In genomic region chr6:99520855-99521556, GRCh38 we compare ENCODE assay signal across 8 cellular contexts. TPM values are rescaled to one million over a fixed set of nuclear protein-coding genes. Genes with fewer than 3 reads are reported as not detected.
DNase-seq lines count a peak whose midpoint lies in the region; ATAC-seq and TF ChIP-seq lines count a peak whose summit lies in the region.

No MANE protein-coding gene starts in this region.

- H3K4me1 Mint-ChIP-seq in CD14-positive monocyte = peaks cover 11% of the 10 kb centered on the region

- no peaks in the 10 kb centered on the region for H3K9me3 Mint-ChIP-seq in CD14-positive monocyte

- no peaks in the 10 kb centered on the region for H3K36me3 Mint-ChIP-seq in CD14-positive monocyte

- peak overlapping the region; percentile 97 for H3K4me3 ChIP-seq in choroid plexus epithelial cell (ENCODE audit: low read depth, low read length)

- H3K4me3 Mint-ChIP-seq in CD14-positive monocyte = peak overlapping the region; percentile 100

- DNase-seq in CD14-positive monocyte (ENCODE audit: low spot score) = peak; percentile 85
- DNase-seq in GM19240 (ENCODE audit: insufficient read length, low spot score) = peak; percentile 35
- peak; percentile 71 for DNase-seq in NCI-H510A treated with DMSO at 0.1 percent for 48 hours (lab: John Stamatoyannopoulos, UW)
- DNase-seq in activated CD4-positive, alpha-beta T cell treated with anti-CD3 and anti-CD28 coated beads for 4 hours = peak; percentile 58 to 62
- peak; percentile 90 for DNase-seq in choroid plexus epithelial cell (ENCODE audit: low read depth)
- peak; percentile 46 to 53 for DNase-seq in stimulated activated CD4-positive, alpha-beta T cell treated with anti-CD3 and anti-CD28 coated beads, Interleukin-1b, Interleukin-23, amount 100 ng/mL, for 4 hours (ENCODE audit: low read depth in 2 of 2)

- peaks cover 7 to 20% (median 18%) of the 10 kb centered on the region in 3 donors for H3K27me3 Mint-ChIP-seq in CD14-positive monocyte (ENCODE audit: low read depth in 3 of 3)

- TF ChIP-seq CTCF in CD14-positive monocyte (IDR thresholded peaks at IDR 0.05) (peak; percentile 90), choroid plexus epithelial cell (conservative IDR thresholded peaks at IDR 0.05; ENCODE audit: low read depth, low read length) (peak; percentile 88)

- H3K27ac ChIP-seq in layer of hippocampus (ENCODE audit: low read depth, low read length) = peak overlapping the region; percentile 74

- intact Hi-C loops in CD14-positive monocyte (cut with micrococcal nuclease) = no loop called here

- H3K27ac Mint-ChIP-seq in CD14-positive monocyte = peak overlapping the region; percentile 70 to 93 (median 88)

- peak; percentile 97 for ATAC-seq in HG03442 (IDR thresholded peaks at IDR 0.05; ENCODE audit: unreplicated experiment)

- H3K27me3 ChIP-seq in layer of hippocampus (ENCODE audit: control insufficient read depth, insufficient read depth, low read length) = no peaks in the 10 kb centered on the region

RNA-seq across cellular contexts. Expression of gene USP45, which starts 5.8 kb away (rescaled TPM):
- 1 to 10 TPM; 1.9 to 2.3 TPM for polyA plus RNA-seq in CD14-positive monocyte

RNA-seq across cellular contexts. Expression of gene CCNC, which starts 47.5 kb away (rescaled TPM):
- 10 to 100 TPM; 35.6 to 41.9 TPM for polyA plus RNA-seq in CD14-positive monocyte

Comparison
In these comparisons a context has a peak if more than half of its experiments do, and no peak if none do; other contexts are left out.
1. Peak in every context shown above with its lines: DNase-seq, ATAC-seq, H3K4me3 ChIP-seq and H3K27ac ChIP-seq.
2. DNase-seq: peak in every context shown above with its lines; median percentile 90 in choroid plexus epithelial cell; 85 in CD14-positive monocyte; 71 in NCI-H510A treated with DMSO at 0.1 percent for 48 hours; 60 in activated CD4-positive, alpha-beta T cell treated with anti-CD3 and anti-CD28 coated beads for 4 hours; 50 in stimulated activated CD4-positive, alpha-beta T cell treated with anti-CD3 and anti-CD28 coated beads, Interleukin-1b, Interleukin-23, amount 100 ng/mL, for 4 hours; 35 in GM19240.